Comparison of ENCODE assay signal across 9 cellular contexts in the genomic region with DNA sequence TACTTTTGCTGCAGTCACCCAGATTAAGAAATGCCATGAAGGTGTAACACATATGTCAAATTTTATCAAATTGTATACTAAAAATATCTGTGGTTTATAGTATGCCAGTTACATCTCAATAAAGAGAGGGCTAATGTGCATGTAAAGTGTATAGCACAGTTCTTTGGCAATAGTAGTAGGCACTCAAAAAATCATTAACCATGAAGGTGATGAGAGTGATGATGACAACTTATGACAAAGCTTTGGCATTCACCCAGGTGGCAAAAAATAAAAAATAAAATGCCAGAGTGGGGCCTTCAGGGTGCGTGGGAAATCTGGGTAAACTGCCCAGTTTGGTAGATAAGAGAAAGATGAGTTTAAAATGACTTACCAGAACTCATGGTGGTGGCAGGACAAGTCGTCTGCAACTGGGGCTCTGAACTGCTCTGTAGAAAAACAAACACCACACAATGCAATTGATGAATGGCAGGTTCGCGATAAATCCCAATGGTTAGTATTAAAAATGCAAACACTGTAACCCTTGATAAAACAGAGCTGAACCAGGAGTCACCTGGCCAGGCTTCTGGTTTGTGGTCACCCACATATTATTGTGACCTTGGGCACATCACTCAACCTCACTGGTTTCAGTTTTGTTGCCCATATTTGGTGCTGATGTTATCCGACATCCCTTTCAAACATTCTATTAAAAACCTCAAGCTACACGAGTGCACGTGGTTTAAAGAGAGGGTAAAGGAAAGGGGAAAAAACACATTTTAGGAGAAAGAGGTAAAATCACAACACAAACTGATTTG.
DNase-seq lines count a peak whose midpoint lies in the region; ATAC-seq and TF ChIP-seq lines count a peak whose summit lies in the region.
"Had no signal": no experiment of that assay in that cellular context is flagged by ENCODE, and none has a peak within 500 bp of the region (broad histone marks: within the 10 kb centered on the region; RNA-seq: fewer than 3 reads in every experiment).

No MANE protein-coding gene starts in this region.

- H3K36me3 Mint-ChIP-seq in endodermal cell (ENCODE audit: low read depth) = no peaks in the 10 kb centered on the region

- no peak overlapping the region for H3K9ac ChIP-seq in endodermal cell (ENCODE audit: extremely low read depth, low read length, poor library complexity, severe bottlenecking)

- peak; percentile 78 for ATAC-seq in GM18520 (IDR thresholded peaks at IDR 0.05; ENCODE audit: unreplicated experiment)
- ATAC-seq in GM21576 (IDR thresholded peaks at IDR 0.05; ENCODE audit: unreplicated experiment) = peak; percentile 78
- ATAC-seq in HG03565 (IDR thresholded peaks at IDR 0.05; ENCODE audit: unreplicated experiment) = peak; percentile 89

- no peaks in the 10 kb centered on the region for H3K9me3 ChIP-seq in right atrium auricular region
- no peaks in the 10 kb centered on the region for H3K9me3 ChIP-seq in endodermal cell (ENCODE audit: control insufficient read depth, low read length)

- H3K27ac ChIP-seq in right atrium auricular region (peak overlapping the region; percentile 31 to 96), endodermal cell (ENCODE audit: low read depth, low read length) (no peak overlapping the region)

- intact Hi-C loops in posterior vena cava (cut with DNase I) = loop anchor here in 1 of 2 donors (10.0 kb wide), 1 partner anchor 164 kb away; no protein-coding TSS in a partner anchor

- H3K27ac Mint-ChIP-seq in endodermal cell = no peak overlapping the region

- H3K27me3 ChIP-seq in right atrium auricular region (no peaks in the 10 kb centered on the region), endodermal cell (ENCODE audit: control insufficient read depth, insufficient read depth, low read length, poor library complexity, severe bottlenecking) (no peaks in the 10 kb centered on the region)

- TF ChIP-seq CTCF in right atrium auricular region (IDR thresholded peaks at IDR 0.05) = no peak
- no peak for TF ChIP-seq CTCF in endodermal cell (conservative IDR thresholded peaks at IDR 0.05)

- peaks cover 0 to 78% of the 10 kb centered on the region in 2 donors for H3K4me1 ChIP-seq in right atrium auricular region
- no peaks in the 10 kb centered on the region for H3K4me1 ChIP-seq in endodermal cell (ENCODE audit: control insufficient read depth, insufficient read depth, low read length)

- peaks cover under 1% of the 10 kb centered on the region for H3K4me1 Mint-ChIP-seq in endodermal cell

- H3K4me3 Mint-ChIP-seq in endodermal cell = no peak overlapping the region

- no peak overlapping the region for H3K4me3 ChIP-seq in right atrium auricular region
- no peak overlapping the region for H3K4me3 ChIP-seq in endodermal cell (ENCODE audit: low read length)

- no peak for DNase-seq in right atrium auricular region (ENCODE audit: low spot score)
- DNase-seq in endodermal cell = no peak
- no peak for DNase-seq in posterior vena cava (ENCODE audit: low spot score)
- DNase-seq in hypothalamus (lab: John Stamatoyannopoulos, UW) = no peak
- no peak for DNase-seq in HUDEP-2 (lab: John Stamatoyannopoulos, UW; ENCODE audit: unreplicated experiment in 76 of 76)
- DNase-seq: retina had no signal

- WGBS in endodermal cell (ENCODE audit: insufficient coverage in 1 of 2, insufficient read length in 1 of 2), 2 experiments = 92 to 97% methylated on average over 4 to 5 of the region's 7 CpGs

- H3K9me3 Mint-ChIP-seq in endodermal cell = no peaks in the 10 kb centered on the region

- no peaks in the 10 kb centered on the region for H3K27me3 Mint-ChIP-seq in endodermal cell (ENCODE audit: insufficient read depth)

- H3K36me3 ChIP-seq in right atrium auricular region (peaks cover 37% of the 10 kb centered on the region), endodermal cell (ENCODE audit: control insufficient read depth, insufficient read depth, low read length) (no peaks in the 10 kb centered on the region)
